In the genomic region with DNA sequence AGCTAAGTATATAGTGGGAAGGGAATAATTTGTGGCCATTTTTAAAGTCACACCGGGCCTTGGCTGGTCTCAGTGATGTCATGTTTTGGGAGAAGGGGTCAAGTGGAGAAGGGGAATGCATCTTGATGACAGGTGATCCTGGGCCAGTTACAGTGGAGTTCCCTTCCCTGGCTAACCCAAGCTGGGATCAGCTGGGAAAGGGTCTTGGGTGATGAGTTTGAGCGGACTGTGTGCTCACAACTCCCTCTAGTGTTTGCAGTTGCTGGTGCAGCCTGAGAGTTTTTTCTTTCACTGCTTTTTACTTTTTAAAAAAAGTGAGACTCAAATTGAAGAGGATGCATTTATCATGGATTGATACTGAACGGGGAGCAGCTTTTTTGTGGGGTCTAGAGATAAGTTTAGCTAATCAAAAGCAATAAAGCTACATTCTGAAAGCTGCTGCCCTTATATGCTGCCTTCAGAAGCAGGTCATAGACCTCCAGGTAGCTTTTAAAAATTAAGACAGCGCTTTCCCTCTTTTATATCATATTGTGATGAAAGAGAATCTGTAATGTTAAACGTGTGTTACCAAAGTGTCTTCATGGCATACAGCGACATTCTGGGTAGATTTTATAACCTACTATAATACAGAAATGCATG, we compare ENCODE assay signal across 9 cellular contexts.
DNase-seq lines count a peak whose midpoint lies in the region; ATAC-seq and TF ChIP-seq lines count a peak whose summit lies in the region.
"Had no signal": no experiment of that assay in that cellular context is flagged by ENCODE, and none has a peak within 500 bp of the region (broad histone marks: within the 10 kb centered on the region; RNA-seq: fewer than 3 reads in every experiment).

No MANE protein-coding gene starts in this region.

- H3K9me3 ChIP-seq in OCI-LY3 (ENCODE audit: insufficient read depth, low read length), result no peaks in the 10 kb centered on the region
- no peaks in the 10 kb centered on the region for H3K9me3 ChIP-seq in neural progenitor cell (ENCODE audit: low read depth)
- H3K9me3 ChIP-seq: BLaER1 treated with 17β-estradiol and CSF1 and Interleukin-3, amounts not matched to agents 10 nM and 100 nM had no signal

- no peaks in the 10 kb centered on the region for H3K27me3 Mint-ChIP-seq in neural progenitor cell (ENCODE audit: insufficient read depth, low read depth)
- H3K27me3 Mint-ChIP-seq in stimulated activated naive CD8-positive, alpha-beta T cell treated with anti-CD3 and anti-CD28 coated beads, Interleukin-15, amount 100 ng/mL, for 72 hours, result no peaks in the 10 kb centered on the region

- H3K27me3 ChIP-seq in OCI-LY3 (ENCODE audit: low read depth, low read length) (no peaks in the 10 kb centered on the region), neural progenitor cell (no peaks in the 10 kb centered on the region)
- H3K27me3 ChIP-seq: BLaER1 treated with 17β-estradiol and CSF1 and Interleukin-3, amounts not matched to agents 10 nM and 100 nM had no signal

- H3K4me3 Mint-ChIP-seq in neural progenitor cell, result no peak overlapping the region
- H3K4me3 Mint-ChIP-seq in stimulated activated naive CD8-positive, alpha-beta T cell treated with anti-CD3 and anti-CD28 coated beads, Interleukin-15, amount 100 ng/mL, for 72 hours, result no peak overlapping the region

- no peaks in the 10 kb centered on the region for H3K9me3 Mint-ChIP-seq in neural progenitor cell
- no peaks in the 10 kb centered on the region for H3K9me3 Mint-ChIP-seq in stimulated activated naive CD8-positive, alpha-beta T cell treated with anti-CD3 and anti-CD28 coated beads, Interleukin-15, amount 100 ng/mL, for 72 hours

- DNase-seq in NCI-H1105 treated with DMSO at 0.1 percent for 48 hours (lab: John Stamatoyannopoulos, UW) (peak; percentile 17), NCI-H1105 (lab: John Stamatoyannopoulos, UW) (no peak), epithelial cell of proximal tubule (ENCODE audit: low read depth) (no peak), neural progenitor cell (ENCODE audit: low spot score) (peak; percentile 69), NCI-H187 treated with DMSO at 0.1 percent for 48 hours (lab: John Stamatoyannopoulos, UW) (no peak)
- no peak for DNase-seq in stimulated activated naive CD8-positive, alpha-beta T cell treated with anti-CD3 and anti-CD28 coated beads, Interleukin-15, amount 100 ng/mL, for 72 hours

- H3K4me1 ChIP-seq in OCI-LY3 (ENCODE audit: low read length) (no peaks in the 10 kb centered on the region), neural progenitor cell (peaks cover 8% of the 10 kb centered on the region)
- H3K4me1 ChIP-seq: BLaER1 treated with 17β-estradiol and CSF1 and Interleukin-3, amounts not matched to agents 10 nM and 100 nM had no signal

- no peaks in the 10 kb centered on the region for H3K79me2 ChIP-seq in OCI-LY3 (ENCODE audit: low read length)
- H3K79me2 ChIP-seq in neural progenitor cell (ENCODE audit: low read depth), result no peaks in the 10 kb centered on the region

- TF ChIP-seq CTCF in OCI-LY3 (IDR thresholded peaks at IDR 0.05; ENCODE audit: low read depth, low read length) (peak; percentile 99), epithelial cell of proximal tubule (conservative IDR thresholded peaks at IDR 0.05; ENCODE audit: low read depth, low read length) (peak; percentile 94), neural progenitor cell (IDR thresholded peaks at IDR 0.05) (peak; percentile 89)

- H2AFZ ChIP-seq in OCI-LY3 (ENCODE audit: low read depth, low read length) (no peak overlapping the region), neural progenitor cell (replicated peaks) (no peak overlapping the region)

- no peaks in the 10 kb centered on the region for H3K36me3 ChIP-seq in OCI-LY3 (replicated peaks; ENCODE audit: low read depth, low read length)
- H3K36me3 ChIP-seq in neural progenitor cell, result no peaks in the 10 kb centered on the region

- peaks cover 22% of the 10 kb centered on the region for H3K36me3 Mint-ChIP-seq in neural progenitor cell

- H3K4me3 ChIP-seq in OCI-LY3 (ENCODE audit: low read length) (no peak overlapping the region), epithelial cell of proximal tubule (ENCODE audit: low read depth, low read length) (no peak overlapping the region), neural progenitor cell (no peak overlapping the region)
- H3K4me3 ChIP-seq: BLaER1 treated with 17β-estradiol and CSF1 and Interleukin-3, amounts not matched to agents 10 nM and 100 nM had no signal

- H3K27ac Mint-ChIP-seq in neural progenitor cell, result no peak overlapping the region
- H3K27ac Mint-ChIP-seq in stimulated activated naive CD8-positive, alpha-beta T cell treated with anti-CD3 and anti-CD28 coated beads, Interleukin-15, amount 100 ng/mL, for 72 hours, result no peak overlapping the region

- H3K9ac ChIP-seq in OCI-LY3 (ENCODE audit: low read length) (no peak overlapping the region), neural progenitor cell (no peak overlapping the region)
- H3K9ac ChIP-seq: BLaER1 treated with 17β-estradiol and CSF1 and Interleukin-3, amounts not matched to agents 10 nM and 100 nM had no signal

- H3K27ac ChIP-seq in OCI-LY3 (ENCODE audit: low read length), result no peak overlapping the region
- no peak overlapping the region for H3K27ac ChIP-seq in neural progenitor cell
- H3K27ac ChIP-seq: BLaER1 treated with 17β-estradiol and CSF1 and Interleukin-3, amounts not matched to agents 10 nM and 100 nM had no signal

- H4K20me1 ChIP-seq in OCI-LY3 (ENCODE audit: insufficient read depth, low read length), result no peaks in the 10 kb centered on the region
- no peaks in the 10 kb centered on the region for H4K20me1 ChIP-seq in neural progenitor cell (ENCODE audit: low read depth)
- H4K20me1 ChIP-seq: BLaER1 treated with 17β-estradiol and CSF1 and Interleukin-3, amounts not matched to agents 10 nM and 100 nM had no signal

- peak; percentile 56 for ATAC-seq in GM21619 (IDR thresholded peaks at IDR 0.05; ENCODE audit: unreplicated experiment)
- ATAC-seq in stimulated activated naive CD8-positive, alpha-beta T cell treated with anti-CD3 and anti-CD28 coated beads, Interleukin-15, amount 100 ng/mL, for 72 hours, result no peak

- H3K4me1 Mint-ChIP-seq in neural progenitor cell, result no peaks in the 10 kb centered on the region
- no peaks in the 10 kb centered on the region for H3K4me1 Mint-ChIP-seq in stimulated activated naive CD8-positive, alpha-beta T cell treated with anti-CD3 and anti-CD28 coated beads, Interleukin-15, amount 100 ng/mL, for 72 hours

- no peak overlapping the region for H3K4me2 ChIP-seq in OCI-LY3 (ENCODE audit: low read length)
- H3K4me2 ChIP-seq in neural progenitor cell, result no peak overlapping the region
- H3K4me2 ChIP-seq: BLaER1 treated with 17β-estradiol and CSF1 and Interleukin-3, amounts not matched to agents 10 nM and 100 nM had no signal

- no peaks in the 10 kb centered on the region for H3F3A ChIP-seq in neural progenitor cell (ENCODE audit: low read depth)

Comparison
In these comparisons a context has a peak if more than half of its experiments do, and no peak if none do; other contexts are left out.
1. DNase-seq: peak in NCI-H1105 treated with DMSO at 0.1 percent for 48 hours (single experiment) and neural progenitor cell (single experiment); none in NCI-H1105 (single experiment), epithelial cell of proximal tubule (single experiment), stimulated activated naive CD8-positive, alpha-beta T cell treated with anti-CD3 and anti-CD28 coated beads, Interleukin-15, amount 100 ng/mL, for 72 hours (0 of 2) and NCI-H187 treated with DMSO at 0.1 percent for 48 hours (single experiment).
2. Peak in every context shown above with its lines, with median percentiles within 50 percentile points of each other: CTCF ChIP-seq.